In genomic region chr2:219400562-219400961, GRCh38 we compare ENCODE assay signal across 17 cellular contexts. TPM values are rescaled to one million over a fixed set of nuclear protein-coding genes. Genes with fewer than 3 reads are reported as not detected.
DNase-seq lines count a peak whose midpoint lies in the region; ATAC-seq and TF ChIP-seq lines count a peak whose summit lies in the region.
"Had no signal": no experiment of that assay in that cellular context is flagged by ENCODE, and none has a peak within 500 bp of the region (broad histone marks: within the 10 kb centered on the region; RNA-seq: fewer than 3 reads in every experiment).

No MANE protein-coding gene starts in this region.

- H3K27ac ChIP-seq in BLaER1 treated with 17β-estradiol and CSF1 and Interleukin-3, amounts not matched to agents 10 nM and 100 nM, result peak overlapping the region in 1 of 11 experiments; percentile 16; a peak in 1 of 22 replicates
- H3K27ac ChIP-seq in Panc1 (ENCODE audit: low read length), result peak overlapping the region; percentile 29; the same call in 1 of the 2 replicates
- H3K27ac ChIP-seq in CD8-positive, alpha-beta memory T cell (ENCODE audit: low read depth, low read length), result no peak overlapping the region
- H3K27ac ChIP-seq: HL-60, PC-9 had no signal

- H3K4me1 Mint-ChIP-seq in CD8-positive, alpha-beta memory T cell, result peaks cover 5 to 13% (median 8%) of the 10 kb centered on the region in 3 donors

- peak overlapping the region in 1 of 11 experiments; percentile 7; a peak in 1 of 22 replicates for H3K9ac ChIP-seq in BLaER1 treated with 17β-estradiol and CSF1 and Interleukin-3, amounts not matched to agents 10 nM and 100 nM
- H3K9ac ChIP-seq in endocrine pancreas (ENCODE audit: control insufficient read depth, insufficient read depth, low read length), result peak overlapping the region; percentile 43

- no peak for TF ChIP-seq CTCF in Panc1 (IDR thresholded peaks at IDR 0.05)

- H3K27me3 ChIP-seq in BLaER1 treated with 17β-estradiol and CSF1 and Interleukin-3, amounts not matched to agents 10 nM and 100 nM, result no peaks in the 10 kb centered on the region
- no peaks in the 10 kb centered on the region for H3K27me3 ChIP-seq in Panc1 (ENCODE audit: control insufficient read depth, insufficient read depth, low read length)
- H3K27me3 ChIP-seq in endocrine pancreas (ENCODE audit: control insufficient read depth, insufficient read depth, low read length), result no peaks in the 10 kb centered on the region
- no peaks in the 10 kb centered on the region for H3K27me3 ChIP-seq in CD8-positive, alpha-beta memory T cell (ENCODE audit: insufficient read depth, low read length, poor library complexity, severe bottlenecking)

- no peaks in the 10 kb centered on the region for H3K9me3 Mint-ChIP-seq in CD8-positive, alpha-beta memory T cell
- H3K9me3 Mint-ChIP-seq: CD4-positive, alpha-beta memory T cell had no signal

- H3K4me1 ChIP-seq in BLaER1 treated with 17β-estradiol and CSF1 and Interleukin-3, amounts not matched to agents 10 nM and 100 nM, result peaks cover 43 to 62% (median 52%) of the 10 kb centered on the region in 10 experiments
- H3K4me1 ChIP-seq in Panc1 (ENCODE audit: control insufficient read depth, insufficient read depth, low read length) (peaks cover 38% of the 10 kb centered on the region), endocrine pancreas (ENCODE audit: control insufficient read depth, insufficient read depth, low read length) (peaks cover 18% of the 10 kb centered on the region)
- H3K4me1 ChIP-seq in CD8-positive, alpha-beta memory T cell (ENCODE audit: insufficient read depth, low read length), result peaks cover 9% of the 10 kb centered on the region

- intact Hi-C loops in Panc1 (cut with micrococcal nuclease; ENCODE audit: unreplicated experiment), result no loop called here
- intact Hi-C loops in posterior vena cava (cut with DNase I), result loop anchor here (5.0 to 10.0 kb wide), 2 partner anchors 74 to 127 kb away; no protein-coding TSS in a partner anchor

- DNase-seq in Panc1 (ENCODE audit: low read depth, low spot score) (no peak), posterior vena cava (ENCODE audit: low spot score) (peak; percentile 74), NCI-H345 (lab: John Stamatoyannopoulos, UW) (no peak)
- no peak for DNase-seq in CD8-positive, alpha-beta memory T cell
- no peak for DNase-seq in activated T-cell treated with anti-CD3 and anti-CD28 coated beads, Interleukin-2, amount 50 U/mL, for 48 hours
- DNase-seq: AML-193; CD4-positive, alpha-beta memory T cell; KBM-7; NCI-H1436 treated with DMSO at 0.1 percent for 48 hours; NCI-H2107; PC-9; SHP77 had no signal

- BruUV-seq in Panc1 (replicated peaks; lab: Mats Ljungman, UMichigan), result no TSS peak

- in situ Hi-C loops in Panc1 (cut with HindIII; ENCODE audit: low pct_unique_long_range_greater_than_20kb, low sequenced_read_pairs), result no loop called here

- H3K4me3 ChIP-seq in BLaER1 treated with 17β-estradiol and CSF1 and Interleukin-3, amounts not matched to agents 10 nM and 100 nM, result no peak overlapping the region
- H3K4me3 ChIP-seq in Panc1 (ENCODE audit: low read depth in 2 of 2, low read length in 2 of 2), result no peak overlapping the region
- no peak overlapping the region for H3K4me3 ChIP-seq in endocrine pancreas (ENCODE audit: control insufficient read depth, insufficient read depth, low read length)
- H3K4me3 ChIP-seq in CD8-positive, alpha-beta memory T cell (ENCODE audit: low read length), result no peak overlapping the region
- H3K4me3 ChIP-seq: PC-9 had no signal

- no peak overlapping the region for H3K27ac Mint-ChIP-seq in CD8-positive, alpha-beta memory T cell
- H3K27ac Mint-ChIP-seq: CD4-positive, alpha-beta memory T cell had no signal

- H3K9me3 ChIP-seq in BLaER1 treated with 17β-estradiol and CSF1 and Interleukin-3, amounts not matched to agents 10 nM and 100 nM (replicated peaks in 1 of 11), result no peaks in the 10 kb centered on the region
- no peaks in the 10 kb centered on the region for H3K9me3 ChIP-seq in Panc1 (ENCODE audit: control insufficient read depth, insufficient read depth, low read depth, low read length)
- no peaks in the 10 kb centered on the region for H3K9me3 ChIP-seq in endocrine pancreas (ENCODE audit: control insufficient read depth, low read length)
- H3K9me3 ChIP-seq in CD8-positive, alpha-beta memory T cell (ENCODE audit: low read length), result no peaks in the 10 kb centered on the region

- H3K36me3 ChIP-seq in BLaER1 treated with 17β-estradiol and CSF1 and Interleukin-3, amounts not matched to agents 10 nM and 100 nM, result no peaks in the 10 kb centered on the region
- H3K36me3 ChIP-seq in Panc1 (ENCODE audit: control insufficient read depth, insufficient read depth, low read length), result no peaks in the 10 kb centered on the region
- H3K36me3 ChIP-seq in endocrine pancreas (ENCODE audit: control insufficient read depth, insufficient read depth, low read length), result no peaks in the 10 kb centered on the region
- no peaks in the 10 kb centered on the region for H3K36me3 ChIP-seq in CD8-positive, alpha-beta memory T cell (ENCODE audit: insufficient read depth, low read length)

- ATAC-seq in Panc1 (no peak), HG03565 (IDR thresholded peaks at IDR 0.05; ENCODE audit: unreplicated experiment) (no peak)

- H3K27me3 Mint-ChIP-seq in CD8-positive, alpha-beta memory T cell, result peaks cover 5 to 19% of the 10 kb centered on the region in 2 donors
- H3K27me3 Mint-ChIP-seq: CD4-positive, alpha-beta memory T cell had no signal

- CTCF ChIA-PET in Panc1 (lab: Charles Lee), result no interaction called here
- CTCF ChIA-PET in CD8-positive, alpha-beta memory T cell (lab: Charles Lee), result interaction anchor here (6.3 kb wide), 1 partner anchor 128 kb away, joined by 77 read pairs; no protein-coding TSS in a partner anchor

- H3K36me3 Mint-ChIP-seq in CD8-positive, alpha-beta memory T cell, result no peaks in the 10 kb centered on the region
- H3K36me3 Mint-ChIP-seq: CD4-positive, alpha-beta memory T cell had no signal

- no peaks in the 10 kb centered on the region for H4K20me1 ChIP-seq in BLaER1 treated with 17β-estradiol and CSF1 and Interleukin-3, amounts not matched to agents 10 nM and 100 nM

- peak overlapping the region in 10 of 11 experiments; percentile 19 to 81 (median 46); a peak in 13 of 22 replicates for H3K4me2 ChIP-seq in BLaER1 treated with 17β-estradiol and CSF1 and Interleukin-3, amounts not matched to agents 10 nM and 100 nM

- POLR2A ChIA-PET in Panc1 (lab: Charles Lee), result no interaction called here
- POLR2A ChIA-PET in CD8-positive, alpha-beta memory T cell (lab: Charles Lee), result no interaction called here

- H3K4me3 Mint-ChIP-seq in CD8-positive, alpha-beta memory T cell, result no peak overlapping the region
- H3K4me3 Mint-ChIP-seq: CD4-positive, alpha-beta memory T cell had no signal

RNA-seq across cellular contexts. Expression of gene DNPEP, which starts 12.8 kb away (rescaled TPM):
- 107 TPM for total RNA-seq in Panc1 (2021; ENCODE audit: unreplicated experiment)
- 149 TPM for polyA plus RNA-seq in Panc1 (2012; ENCODE audit: insufficient read length)
- total RNA-seq in posterior vena cava, result 10 to 100 TPM; 41.9 to 44.0 TPM
- 100 to 1,000 TPM; 112 to 116 TPM for total RNA-seq in CD8-positive, alpha-beta memory T cell
- 69.1 TPM for polyA plus RNA-seq in CD8-positive, alpha-beta memory T cell

RNA-seq across cellular contexts. Expression of gene DES, which starts 17.6 kb away (rescaled TPM):
- total RNA-seq in Panc1 (2021; ENCODE audit: unreplicated experiment) (0.69 TPM), posterior vena cava (1,000 to 10,000 TPM; 6,561 to 7,652 TPM)
- 0.19 TPM for polyA plus RNA-seq in Panc1 (2012; ENCODE audit: insufficient read length)
- not detected for total RNA-seq in CD8-positive, alpha-beta memory T cell
- not detected for polyA plus RNA-seq in CD8-positive, alpha-beta memory T cell
- total RNA-seq: A673; CD4-positive, alpha-beta memory T cell; PC-9 had no signal
- polyA plus RNA-seq: CD4-positive, alpha-beta memory T cell had no signal

RNA-seq across cellular contexts. Expression of gene SPEG, which starts 34.1 kb away (rescaled TPM):
- 3.4 TPM for total RNA-seq in Panc1 (2021; ENCODE audit: unreplicated experiment)
- 2.7 TPM for polyA plus RNA-seq in Panc1 (2012; ENCODE audit: insufficient read length)
- 100 to 1,000 TPM; 175 to 217 TPM for total RNA-seq in posterior vena cava
- total RNA-seq in CD8-positive, alpha-beta memory T cell, result 1 to 10 TPM in 1 of 2 experiments, under 1 TPM in 1; 0.94 to 1.0 TPM
- polyA plus RNA-seq in CD8-positive, alpha-beta memory T cell, result 0.48 TPM

Comparison
In these comparisons a context has a peak if more than half of its experiments do, and no peak if none do; other contexts are left out.
1. RNA of gene DES, which starts 17.6 kb away (total RNA-seq): 6,561 to 7,652 TPM in posterior vena cava; 0.69 TPM in Panc1 (single experiment) and not detected in CD8-positive, alpha-beta memory T cell; every median in the first group is over 1,000 times any median in the second.
2. RNA of gene SPEG, which starts 34.1 kb away (total RNA-seq): 175 to 217 TPM in posterior vena cava; 3.4 TPM in Panc1 (single experiment) and 0.94 to 1.0 TPM in CD8-positive, alpha-beta memory T cell; every median in the first group is over 10 times any median in the second.